Comparison of ENCODE assay signal across 24 cellular contexts in genomic region chr15:74328331-74329056, GRCh38. TPM values are rescaled to one million over a fixed set of nuclear protein-coding genes. Genes with fewer than 3 reads are reported as not detected.
DNase-seq lines count a peak whose midpoint lies in the region; TF ChIP-seq lines count a peak whose summit lies in the region.
"Had no signal": no experiment of that assay in that cellular context is flagged by ENCODE, and none has a peak within 500 bp of the region (broad histone marks: within the 10 kb centered on the region; RNA-seq: fewer than 3 reads in every experiment).

No MANE protein-coding gene starts in this region.

- no peaks in the 10 kb centered on the region for H3K9me2 ChIP-seq in PC-9 (ENCODE audit: insufficient read depth)

- H3K27ac Mint-ChIP-seq in endothelial cell (ENCODE audit: unreplicated experiment): no peak overlapping the region

- 46 to 54% methylated on average over 4 to 10 of the region's 10 CpGs for WGBS in transverse colon (ENCODE audit: low coverage in 1 of 2), 2 donors

- no peak overlapping the region for H2AFZ ChIP-seq in PC-9

- TF ChIP-seq EP300 in transverse colon (IDR thresholded peaks at IDR 0.05; ENCODE audit: low read depth): no peak

- intact Hi-C loops in transverse colon (cut with DNase I; ENCODE audit: low total_unique reads): loop anchor here (10.0 kb wide), 1 partner anchor 354 kb away; no protein-coding TSS in a partner anchor
- intact Hi-C loops in PC-9 (cut with micrococcal nuclease; ENCODE audit: unreplicated experiment): no loop called here

- peak; percentile 87 for DNase-seq in G401 (ENCODE audit: low spot score)
- DNase-seq in UCSD-AML1 (lab: John Stamatoyannopoulos, UW; ENCODE audit: unreplicated experiment): peak; percentile 61
- no peak for DNase-seq in endothelial cell (ENCODE audit: low spot score)
- DNase-seq in transverse colon: no peak
- DNase-seq in OCI-M1 (lab: John Stamatoyannopoulos, UW): no peak
- DNase-seq in activated effector memory CD4-positive, alpha-beta T cell treated with Interleukin-2 at 50 U/mL for 16 hours: no peak
- no peak for DNase-seq in PC-9
- DNase-seq: activated CD4-positive, alpha-beta T cell treated with anti-CD3 and anti-CD28 coated beads, Interleukin-2, amount 50 U/mL, for 4 hours; activated naive CD4-positive, alpha-beta T cell treated with Interleukin-2 at 50 U/mL for 16 hours; activated T-cell treated with anti-CD3 and anti-CD28 coated beads, Interleukin-2, amount 50 U/mL, for 1 hour; amygdala; heart right ventricle; MM.1S; naive thymus-derived CD4-positive, alpha-beta T cell; NCI-H1694 treated with DMSO at 0.1 percent for 48 hours; NK-92 treated with Interleukin-12 subunit alpha and Interleukin-12 subunit beta, amount 100 ng/mL, for 24 hours; T-helper 2 cell had no signal

- H3K4me3 ChIP-seq in BLaER1: no peak overlapping the region
- no peak overlapping the region for H3K4me3 ChIP-seq in transverse colon
- H3K4me3 ChIP-seq in PC-9: no peak overlapping the region
- H3K4me3 ChIP-seq: cardiac muscle cell, heart right ventricle, SK-N-MC, vagina had no signal

- no peak for TF ChIP-seq CTCF in endothelial cell (IDR thresholded peaks at IDR 0.05; ENCODE audit: unreplicated experiment)
- no peak for TF ChIP-seq CTCF in transverse colon (IDR thresholded peaks at IDR 0.05)
- no peak for TF ChIP-seq CTCF in PC-9 (conservative IDR thresholded peaks at IDR 0.05)

- no peaks in the 10 kb centered on the region for H3K79me2 ChIP-seq in PC-9 (ENCODE audit: low read depth)

- no TSS peak for BruUV-seq in PC-9 (replicated peaks; lab: Mats Ljungman, UMichigan)

- H3K27me3 ChIP-seq in BLaER1: no peaks in the 10 kb centered on the region
- no peaks in the 10 kb centered on the region for H3K27me3 ChIP-seq in transverse colon
- H3K27me3 ChIP-seq in PC-9 (ENCODE audit: insufficient read depth, low read depth): no peaks in the 10 kb centered on the region
- H3K27me3 ChIP-seq: cardiac muscle cell, vagina had no signal

- in situ Hi-C loops in G401 (cut with HindIII; ENCODE audit: low sequenced_read_pairs): no loop called here
- in situ Hi-C loops in transverse colon (cut with MboI; ENCODE audit: low pct_ligation_motif_present in 1 of 4, low pct_unique_long_range_greater_than_20kb in 1 of 4, low sequenced_read_pairs in 3 of 4): no loop called here

- POLR2A ChIA-PET in PC-9 (lab: Charles Lee; ENCODE audit: unreplicated experiment): interaction anchor here (0.7 kb wide), 1 partner anchor 32 kb away, joined by 6 read pairs; no protein-coding TSS in a partner anchor

- H3F3A ChIP-seq in PC-9 (ENCODE audit: insufficient read depth, low read depth): no peaks in the 10 kb centered on the region

- H3K36me3 Mint-ChIP-seq in endothelial cell (ENCODE audit: low read depth, unreplicated experiment): no peaks in the 10 kb centered on the region
- H3K36me3 Mint-ChIP-seq: naive thymus-derived CD4-positive, alpha-beta T cell had no signal

- H4K20me1 ChIP-seq in BLaER1 (no peaks in the 10 kb centered on the region), PC-9 (ENCODE audit: insufficient read depth) (no peaks in the 10 kb centered on the region)

- peak overlapping the region; percentile 9; the same call in 1 of the 2 replicates for H3K4me2 ChIP-seq in BLaER1
- no peak overlapping the region for H3K4me2 ChIP-seq in PC-9

- peaks cover 9% of the 10 kb centered on the region; the same call in 1 of the 2 replicates for H3K4me1 ChIP-seq in BLaER1
- no peaks in the 10 kb centered on the region for H3K4me1 ChIP-seq in transverse colon
- no peaks in the 10 kb centered on the region for H3K4me1 ChIP-seq in PC-9 (replicated peaks; ENCODE audit: insufficient read depth)
- H3K4me1 ChIP-seq: heart right ventricle, vagina had no signal

- H3K4me3 Mint-ChIP-seq in endothelial cell (ENCODE audit: unreplicated experiment): peak overlapping the region; percentile 65
- H3K4me3 Mint-ChIP-seq: naive thymus-derived CD4-positive, alpha-beta T cell had no signal

- H3K9ac ChIP-seq in BLaER1: no peak overlapping the region

- peaks cover 44% of the 10 kb centered on the region for H3K4me1 Mint-ChIP-seq in endothelial cell (ENCODE audit: unreplicated experiment)

- H3K9me3 Mint-ChIP-seq in endothelial cell (ENCODE audit: unreplicated experiment): no peaks in the 10 kb centered on the region
- H3K9me3 Mint-ChIP-seq: naive thymus-derived CD4-positive, alpha-beta T cell had no signal

- H3K36me3 ChIP-seq in BLaER1: no peaks in the 10 kb centered on the region
- no peaks in the 10 kb centered on the region for H3K36me3 ChIP-seq in transverse colon
- no peaks in the 10 kb centered on the region for H3K36me3 ChIP-seq in PC-9 (ENCODE audit: low read depth)
- H3K36me3 ChIP-seq: cardiac muscle cell, heart right ventricle, vagina had no signal

- TF ChIP-seq POLR2A in transverse colon (IDR thresholded peaks at IDR 0.05): no peak

- CTCF ChIA-PET in PC-9 (lab: Charles Lee): no interaction called here

- peaks cover 10% of the 10 kb centered on the region for H3K27me3 Mint-ChIP-seq in endothelial cell (ENCODE audit: unreplicated experiment)

- H3K9me3 ChIP-seq in BLaER1 (no peaks in the 10 kb centered on the region), transverse colon (no peaks in the 10 kb centered on the region), PC-9 (ENCODE audit: insufficient read depth, low read depth) (no peaks in the 10 kb centered on the region)
- H3K9me3 ChIP-seq: heart right ventricle, vagina had no signal

- H3K27ac ChIP-seq in BLaER1: no peak overlapping the region
- H3K27ac ChIP-seq in transverse colon: no peak overlapping the region
- H3K27ac ChIP-seq in PC-9: no peak overlapping the region
- H3K27ac ChIP-seq: C4-2B, cardiac muscle cell, epithelial cell of prostate, heart right ventricle, SK-N-MC, vagina had no signal

RNA-seq across cellular contexts. Expression of gene CYP11A1, which starts 39.0 kb away (rescaled TPM):
- not detected in 2 replicates for total RNA-seq in G401 (2014; rRNA removed; shearing (Covaris generic))
- 0.82 TPM for total RNA-seq in endothelial cell (ENCODE audit: unreplicated experiment)
- total RNA-seq in transverse colon: under 1 TPM in 2 of 4 donors, not detected in 2; 0.40 to 0.79 TPM
- 7.1 and 9.6 TPM in 2 replicates for total RNA-seq in PC-9 (2021)
- total RNA-seq: dermis microvascular lymphatic vessel endothelial cell had no signal

Comparison
In these comparisons a context has a peak if more than half of its experiments do, and no peak if none do; other contexts are left out.
1. DNase-seq: peak in G401 (single experiment) and UCSD-AML1 (single experiment); none in endothelial cell (single experiment), transverse colon (single experiment), OCI-M1 (single experiment), activated effector memory CD4-positive, alpha-beta T cell treated with Interleukin-2 at 50 U/mL for 16 hours (single experiment) and PC-9 (0 of 2).